1 cellular context compared by ENCODE assay signal in the genomic region with DNA sequence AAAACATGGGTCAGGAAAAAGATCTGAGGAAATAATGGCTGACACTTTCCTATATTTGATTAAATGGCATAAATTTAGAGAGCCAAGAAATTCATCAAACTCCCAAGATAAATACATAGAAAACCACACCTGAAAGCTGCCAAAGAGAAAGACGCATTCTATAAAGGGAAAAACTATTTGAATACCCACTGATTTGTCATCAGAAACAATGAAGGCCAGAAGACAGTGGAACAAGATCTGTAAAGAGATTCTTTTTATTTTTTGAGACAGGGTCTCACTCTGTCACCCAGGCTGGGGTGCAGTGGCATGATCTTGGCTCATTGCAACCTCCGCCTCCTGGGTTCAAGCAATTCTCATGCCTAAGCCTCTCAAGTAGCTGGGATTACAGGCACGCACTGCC.
A peak's percentile ranks its signal among the peaks of the same experiment; 100 is the strongest.
TF ChIP-seq lines count a peak whose summit lies in the region.

No MANE protein-coding gene starts in this region.

TF ChIP-seq in HEK293, 187 proteins besides CTCF, POLR2A, EP300 and RAD21 (continued from another document):
- TF ChIP-seq TSHZ1 (tag by site-specific recombination; IDR thresholded peaks at IDR 0.05; ENCODE audit: borderline replicate concordance) (no peak), ZNF610 (tag by site-specific recombination; IDR thresholded peaks at IDR 0.05; ENCODE audit: borderline replicate concordance) (0 out of 2 replicates have a peak, but pooled peaks have one; percentile 14), FEZF1 (tag by site-specific recombination; IDR thresholded peaks at IDR 0.05) (no peak), ZNF660 (tag by site-specific recombination; IDR thresholded peaks at IDR 0.05) (no peak), ZSCAN23 (tag by site-specific recombination; IDR thresholded peaks at IDR 0.05) (no peak), ZNF658 (tag by site-specific recombination; IDR thresholded peaks at IDR 0.05) (no peak), IKZF3 (tag by site-specific recombination; IDR thresholded peaks at IDR 0.05) (no peak), GLIS1 (tag by site-specific recombination; IDR thresholded peaks at IDR 0.05) (no peak), ZNF335 (tag by site-specific recombination; conservative IDR thresholded peaks at IDR 0.05) (no peak), ZNF510 (tag by site-specific recombination; IDR thresholded peaks at IDR 0.05; ENCODE audit: insufficient replicate concordance) (peak; percentile 2), KLF7 (tag by site-specific recombination; IDR thresholded peaks at IDR 0.05; ENCODE audit: borderline replicate concordance) (no peak), ELK4 (IDR thresholded peaks at IDR 0.05; ENCODE audit: borderline replicate concordance, low read depth, low read length) (no peak), TRIM28 (IDR thresholded peaks at IDR 0.05; ENCODE audit: borderline replicate concordance, low read length) (no peak), SETDB1 (IDR thresholded peaks at IDR 0.05; ENCODE audit: insufficient read length, low read length) (peak; percentile 74), ZNF513 (tag by site-specific recombination; IDR thresholded peaks at IDR 0.05) (no peak), ZNF341 (tag by site-specific recombination; IDR thresholded peaks at IDR 0.05; ENCODE audit: low read depth) (no peak), SP7 (tag by site-specific recombination; IDR thresholded peaks at IDR 0.05) (no peak), ZNF529 (tag by site-specific recombination; IDR thresholded peaks at IDR 0.05; ENCODE audit: insufficient replicate concordance) (no peak), ZNF571 (tag by site-specific recombination; IDR thresholded peaks at IDR 0.05) (no peak), ZSCAN5A (tag by site-specific recombination; IDR thresholded peaks at IDR 0.05) (no peak), ZNF530 (tag by site-specific recombination; IDR thresholded peaks at IDR 0.05; ENCODE audit: low read depth) (no peak), ZNF311 (tag by site-specific recombination; IDR thresholded peaks at IDR 0.05; ENCODE audit: borderline replicate concordance) (no peak), ZNF16 (tag by site-specific recombination; IDR thresholded peaks at IDR 0.05; ENCODE audit: low read depth) (no peak), ZNF184 (tag by site-specific recombination; IDR thresholded peaks at IDR 0.05) (peak; percentile 99), ZNF426 (tag by site-specific recombination; IDR thresholded peaks at IDR 0.05) (no peak), ZNF558 (tag by site-specific recombination; IDR thresholded peaks at IDR 0.05) (no peak), GLIS2 (tag by site-specific recombination; IDR thresholded peaks at IDR 0.05) (no peak), KLF8 (tag by site-specific recombination; IDR thresholded peaks at IDR 0.05) (0 out of 2 replicates have a peak, but pooled peaks have one; percentile 21), PATZ1 (tag by site-specific recombination; IDR thresholded peaks at IDR 0.05) (no peak), ZNF596 (tag by site-specific recombination; IDR thresholded peaks at IDR 0.05) (no peak), KLF16 (tag by site-specific recombination; IDR thresholded peaks at IDR 0.05) (no peak)
- TF ChIP-seq, protein P1, sequence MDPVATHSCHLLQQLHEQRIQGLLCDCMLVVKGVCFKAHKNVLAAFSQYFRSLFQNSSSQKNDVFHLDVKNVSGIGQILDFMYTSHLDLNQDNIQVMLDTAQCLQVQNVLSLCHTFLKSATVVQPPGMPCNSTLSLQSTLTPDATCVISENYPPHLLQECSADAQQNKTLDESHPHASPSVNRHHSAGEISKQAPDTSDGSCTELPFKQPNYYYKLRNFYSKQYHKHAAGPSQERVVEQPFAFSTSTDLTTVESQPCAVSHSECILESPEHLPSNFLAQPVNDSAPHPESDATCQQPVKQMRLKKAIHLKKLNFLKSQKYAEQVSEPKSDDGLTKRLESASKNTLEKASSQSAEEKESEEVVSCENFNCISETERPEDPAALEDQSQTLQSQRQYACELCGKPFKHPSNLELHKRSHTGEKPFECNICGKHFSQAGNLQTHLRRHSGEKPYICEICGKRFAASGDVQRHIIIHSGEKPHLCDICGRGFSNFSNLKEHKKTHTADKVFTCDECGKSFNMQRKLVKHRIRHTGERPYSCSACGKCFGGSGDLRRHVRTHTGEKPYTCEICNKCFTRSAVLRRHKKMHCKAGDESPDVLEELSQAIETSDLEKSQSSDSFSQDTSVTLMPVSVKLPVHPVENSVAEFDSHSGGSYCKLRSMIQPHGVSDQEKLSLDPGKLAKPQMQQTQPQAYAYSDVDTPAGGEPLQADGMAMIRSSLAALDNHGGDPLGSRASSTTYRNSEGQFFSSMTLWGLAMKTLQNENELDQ (tag by site-specific recombination; IDR thresholded peaks at IDR 0.05; ENCODE audit: low read depth): no peak
- TF ChIP-seq, protein P2, sequence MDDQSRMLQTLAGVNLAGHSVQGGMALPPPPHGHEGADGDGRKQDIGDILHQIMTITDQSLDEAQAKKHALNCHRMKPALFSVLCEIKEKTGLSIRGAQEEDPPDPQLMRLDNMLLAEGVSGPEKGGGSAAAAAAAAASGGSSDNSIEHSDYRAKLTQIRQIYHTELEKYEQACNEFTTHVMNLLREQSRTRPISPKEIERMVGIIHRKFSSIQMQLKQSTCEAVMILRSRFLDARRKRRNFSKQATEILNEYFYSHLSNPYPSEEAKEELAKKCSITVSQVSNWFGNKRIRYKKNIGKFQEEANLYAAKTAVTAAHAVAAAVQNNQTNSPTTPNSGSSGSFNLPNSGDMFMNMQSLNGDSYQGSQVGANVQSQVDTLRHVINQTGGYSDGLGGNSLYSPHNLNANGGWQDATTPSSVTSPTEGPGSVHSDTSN (CRISPR knock-in tag; IDR thresholded peaks at IDR 0.05): no peak
